In the genomic region with DNA sequence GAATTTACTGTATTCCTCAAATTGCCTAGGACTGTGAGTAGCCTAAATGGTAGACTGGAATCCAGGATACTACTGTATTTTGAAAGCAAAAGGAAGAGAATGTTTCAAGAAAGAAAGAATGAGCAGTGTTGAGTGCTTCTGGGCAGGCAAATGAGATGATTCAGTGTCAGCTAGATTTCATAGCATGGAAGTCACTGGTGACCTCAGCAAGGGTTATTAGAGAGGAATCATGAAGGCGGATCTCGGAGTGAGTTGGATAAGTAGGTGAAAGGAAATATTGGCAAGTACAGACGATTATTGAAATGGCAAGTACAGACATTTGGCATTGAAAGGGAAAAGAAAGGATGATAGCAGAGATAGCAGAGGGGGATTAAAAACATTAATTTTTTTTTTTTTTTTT, we compare ENCODE assay signal across 1 cellular context.
TF ChIP-seq lines count a peak whose summit lies in the region.

No MANE protein-coding gene starts in this region.

TF ChIP-seq in K562, 482 proteins besides CTCF, POLR2A, EP300 and RAD21 (continued from another document):
- TF ChIP-seq, protein P1, sequence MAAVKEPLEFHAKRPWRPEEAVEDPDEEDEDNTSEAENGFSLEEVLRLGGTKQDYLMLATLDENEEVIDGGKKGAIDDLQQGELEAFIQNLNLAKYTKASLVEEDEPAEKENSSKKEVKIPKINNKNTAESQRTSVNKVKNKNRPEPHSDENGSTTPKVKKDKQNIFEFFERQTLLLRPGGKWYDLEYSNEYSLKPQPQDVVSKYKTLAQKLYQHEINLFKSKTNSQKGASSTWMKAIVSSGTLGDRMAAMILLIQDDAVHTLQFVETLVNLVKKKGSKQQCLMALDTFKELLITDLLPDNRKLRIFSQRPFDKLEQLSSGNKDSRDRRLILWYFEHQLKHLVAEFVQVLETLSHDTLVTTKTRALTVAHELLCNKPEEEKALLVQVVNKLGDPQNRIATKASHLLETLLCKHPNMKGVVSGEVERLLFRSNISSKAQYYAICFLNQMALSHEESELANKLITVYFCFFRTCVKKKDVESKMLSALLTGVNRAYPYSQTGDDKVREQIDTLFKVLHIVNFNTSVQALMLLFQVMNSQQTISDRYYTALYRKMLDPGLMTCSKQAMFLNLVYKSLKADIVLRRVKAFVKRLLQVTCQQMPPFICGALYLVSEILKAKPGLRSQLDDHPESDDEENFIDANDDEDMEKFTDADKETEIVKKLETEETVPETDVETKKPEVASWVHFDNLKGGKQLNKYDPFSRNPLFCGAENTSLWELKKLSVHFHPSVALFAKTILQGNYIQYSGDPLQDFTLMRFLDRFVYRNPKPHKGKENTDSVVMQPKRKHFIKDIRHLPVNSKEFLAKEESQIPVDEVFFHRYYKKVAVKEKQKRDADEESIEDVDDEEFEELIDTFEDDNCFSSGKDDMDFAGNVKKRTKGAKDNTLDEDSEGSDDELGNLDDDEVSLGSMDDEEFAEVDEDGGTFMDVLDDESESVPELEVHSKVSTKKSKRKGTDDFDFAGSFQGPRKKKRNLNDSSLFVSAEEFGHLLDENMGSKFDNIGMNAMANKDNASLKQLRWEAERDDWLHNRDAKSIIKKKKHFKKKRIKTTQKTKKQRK (IDR thresholded peaks at IDR 0.05; ENCODE audit: borderline replicate concordance, low read depth, low read length) = no peak
- TF ChIP-seq GTF2A2 (tag; IDR thresholded peaks at IDR 0.05) = no peak
- no peak for TF ChIP-seq TRIM24 (IDR thresholded peaks at IDR 0.05)
- TF ChIP-seq ZFP1 (CRISPR knock-in tag; IDR thresholded peaks at IDR 0.05) = no peak
- TF ChIP-seq WHSC1 (IDR thresholded peaks at IDR 0.05; ENCODE audit: low read length) = no peak
- no peak for TF ChIP-seq MAFF (IDR thresholded peaks at IDR 0.05; ENCODE audit: low read length)
- no peak for TF ChIP-seq EWSR1 (IDR thresholded peaks at IDR 0.05; ENCODE audit: borderline replicate concordance, low read depth, partially characterized antibody)
- TF ChIP-seq SNRNP70 (optimal IDR thresholded peaks at IDR 0.05; ENCODE audit: low read depth, low read length) = no peak
- TF ChIP-seq MCM3 (IDR thresholded peaks at IDR 0.05) = no peak
- no peak for TF ChIP-seq NEUROD1 (IDR thresholded peaks at IDR 0.05; ENCODE audit: borderline replicate concordance, low read depth, low read length, partially characterized antibody)
TF ChIP-seq in K562: peak in this region for 0.
